ENCODE assay signal across 9 cellular contexts in the genomic region with DNA sequence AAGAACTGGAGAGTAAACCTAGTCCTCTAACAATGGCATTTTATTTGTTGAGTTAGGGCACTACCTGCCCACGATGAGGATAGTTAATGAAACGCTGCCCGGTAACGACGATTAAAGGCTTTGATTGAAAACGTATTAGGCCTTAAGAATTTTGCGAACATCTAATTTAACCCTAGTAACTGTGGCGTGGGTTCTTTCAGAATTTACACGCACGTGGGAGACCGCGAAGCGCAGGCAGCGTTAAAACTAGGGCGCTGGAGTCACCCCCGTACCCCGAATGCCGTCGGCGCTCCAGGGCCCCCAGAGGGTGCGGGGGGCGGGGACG. TPM values are rescaled to one million over a fixed set of nuclear protein-coding genes. Genes with fewer than 3 reads are reported as not detected.
DNase-seq lines count a peak whose midpoint lies in the region; ATAC-seq, FAIRE-seq and TF ChIP-seq lines count a peak whose summit lies in the region.
"Had no signal": no experiment of that assay in that cellular context is flagged by ENCODE, and none has a peak within 500 bp of the region (broad histone marks: within the 10 kb centered on the region; RNA-seq: fewer than 3 reads in every experiment).

No MANE protein-coding gene starts in this region.

- no peaks in the 10 kb centered on the region for H3K27me3 ChIP-seq in keratinocyte (ENCODE audit: control insufficient read depth, extremely low read depth, insufficient read depth, low read length)

- no peak for TF ChIP-seq CTCF in keratinocyte (optimal IDR thresholded peaks at IDR 0.05 in 1 of 3, IDR thresholded peaks at IDR 0.05 in 1 of 3, conservative IDR thresholded peaks at IDR 0.05 in 1 of 3; ENCODE audit: extremely low read depth in 1 of 3, insufficient read depth in 2 of 3, low read length in 3 of 3)

- peaks cover 19% of the 10 kb centered on the region for H3K4me1 ChIP-seq in keratinocyte (ENCODE audit: control insufficient read depth, extremely low read depth, insufficient read depth, low read length)

- no peaks in the 10 kb centered on the region for H3K9me3 ChIP-seq in keratinocyte (ENCODE audit: control insufficient read depth, low read depth, low read length)

- H3K9ac ChIP-seq in keratinocyte (ENCODE audit: control insufficient read depth, extremely low read depth, insufficient read depth, low read length) = peak overlapping the region; percentile 92

- H3K4me2 ChIP-seq in keratinocyte (ENCODE audit: control insufficient read depth, extremely low read depth, insufficient read depth, low read depth, low read length) = peak overlapping the region; percentile 96

- peak overlapping the region; percentile 89 for H2AFZ ChIP-seq in keratinocyte (ENCODE audit: control insufficient read depth, low read length)

- peak; percentile 56 for DNase-seq in activated CD4-positive, CD25-positive, alpha-beta regulatory T cell treated with anti-CD3 and anti-CD28 coated beads, Interleukin-2, amount 50 U/mL, for 16 hours (ENCODE audit: low read depth, low spot score)
- DNase-seq in activated CD4-positive, CD25-positive, alpha-beta regulatory T cell treated with anti-CD3 and anti-CD28 coated beads, Interleukin-2, amount 50 U/mL, for 72 hours = no peak
- DNase-seq in keratinocyte (ENCODE audit: low read depth, low spot score) = no peak
- DNase-seq in substantia nigra (lab: John Stamatoyannopoulos, UW) = no peak
- no peak for DNase-seq in A172 (ENCODE audit: low spot score)
- no peak for DNase-seq in foreskin melanocyte

- H3K9me1 ChIP-seq in keratinocyte (ENCODE audit: control insufficient read depth, extremely low read depth, insufficient read depth, low read length) = no peaks in the 10 kb centered on the region

- no peaks in the 10 kb centered on the region for H3K36me3 ChIP-seq in keratinocyte (ENCODE audit: control insufficient read depth in 2 of 2, extremely low read depth in 1 of 2, insufficient read depth in 2 of 2, low read length in 2 of 2)

- dilution Hi-C loops in keratinocyte (cut with MboI; ENCODE audit: extremely low pct_ligation_motif_present, low sequenced_read_pairs) = no loop called here

- peak; percentile 30 for ATAC-seq in HG03571 (IDR thresholded peaks at IDR 0.05; ENCODE audit: unreplicated experiment)

- peaks cover 3% of the 10 kb centered on the region for H4K20me1 ChIP-seq in keratinocyte (ENCODE audit: control insufficient read depth, extremely low read depth, insufficient read depth, low read length)

- H3K79me2 ChIP-seq in keratinocyte (ENCODE audit: control insufficient read depth, insufficient read depth, low read length) = peaks cover 40% of the 10 kb centered on the region

- FAIRE-seq in keratinocyte (lab: Jason Lieb, UNC) = no peak
- FAIRE-seq: frontal cortex had no signal

- peak overlapping the region; percentile 79 for H3K27ac ChIP-seq in angular gyrus (ENCODE audit: low read depth, low read length)
- peak overlapping the region; percentile 83 for H3K27ac ChIP-seq in keratinocyte (ENCODE audit: control insufficient read depth, insufficient read depth, low read length)
- H3K27ac ChIP-seq in substantia nigra (ENCODE audit: low read depth, low read length, poor library complexity, severe bottlenecking) = peak overlapping the region; percentile 89

- peak overlapping the region; percentile 76 to 93 (median 92) for H3K4me3 ChIP-seq in keratinocyte (ENCODE audit: control insufficient read depth in 2 of 3, extremely low read depth in 1 of 3, insufficient read depth in 2 of 3, low read depth in 1 of 3, low read length in 3 of 3)

RNA-seq across cellular contexts. Expression of a gene that starts 0.7 kb away (rescaled TPM):
- polyA plus RNA-seq in keratinocyte = 8.7 to 18.5 TPM (median 12.1 TPM) in 3 replicates
- 80.5 TPM for polyA plus RNA-seq in keratinocyte (2011; ENCODE audit: low read depth)
- 5.5 and 11.6 TPM in 2 replicates for polyA plus RNA-seq in keratinocyte (2011; cell fraction: cytosol; rRNA removed)
- 17.9 and 26.2 TPM in 2 replicates for polyA plus RNA-seq in keratinocyte (2011; cell fraction: nucleus; rRNA removed)
- 11.5 and 13.2 TPM in 2 replicates for polyA plus RNA-seq in keratinocyte (2012; ENCODE audit: low replicate concordance)
- 7.7 to 49.1 TPM (median 18.8 TPM) in 3 replicates for polyA minus RNA-seq in keratinocyte
- 15.7 TPM for polyA minus RNA-seq in keratinocyte (2011; cell fraction: cytosol; rRNA and poly(A)+ RNA removed)
- 47.4 and 66.6 TPM in 2 replicates for polyA minus RNA-seq in keratinocyte (2011; cell fraction: nucleus; rRNA and poly(A)+ RNA removed)
- total RNA-seq in A172 (2014; rRNA removed; shearing (Covaris generic)) = 53.7 and 78.3 TPM in 2 replicates
